Comparison of ENCODE assay signal across 8 cellular contexts in genomic region chr1:212608956-212609700, GRCh38. TPM values are rescaled to one million over a fixed set of nuclear protein-coding genes. Genes with fewer than 3 reads are reported as not detected.
A peak's percentile ranks its signal among the peaks of the same experiment; 100 is the strongest.
DNase-seq lines count a peak whose midpoint lies in the region; ATAC-seq and TF ChIP-seq lines count a peak whose summit lies in the region.

No MANE protein-coding gene starts in this region.

- BruUV-seq in MCF 10A (replicated peaks; lab: Mats Ljungman, UMichigan) = no TSS peak

- H3K36me3 ChIP-seq in CD4-positive, CD25-positive, alpha-beta regulatory T cell (ENCODE audit: control insufficient read depth, insufficient read depth, low read length) = no peaks in the 10 kb centered on the region
- H3K36me3 ChIP-seq in HUES6 (ENCODE audit: control insufficient read depth, insufficient read depth, low read length) = no peaks in the 10 kb centered on the region
- no peaks in the 10 kb centered on the region for H3K36me3 ChIP-seq in spleen

- TF ChIP-seq CTCF in MCF 10A (IDR thresholded peaks at IDR 0.05; ENCODE audit: unreplicated experiment) (peak; percentile 68), spleen (IDR thresholded peaks at IDR 0.05 in 8 of 11, conservative IDR thresholded peaks at IDR 0.05 in 3 of 11) (peak in 10 of 11 experiments; percentile 5 to 60 (median 44))

- WGBS in spleen, 5 donors = 0 to 1% (median 0%) methylated on average over 48 to 76 of the region's 76 CpGs

- CTCF ChIA-PET in MCF 10A (lab: Yijun Ruan, JAX) = interaction anchor here (0.5 to 5.2 kb wide), 23 partner anchors 10 to 429 kb away, joined by 3 to 40 read pairs (median 3); no protein-coding TSS in a partner anchor

- peaks cover 30% of the 10 kb centered on the region for H3K4me1 ChIP-seq in CD4-positive, CD25-positive, alpha-beta regulatory T cell (ENCODE audit: control insufficient read depth, insufficient read depth, low read length, poor library complexity, severe bottlenecking)
- H3K4me1 ChIP-seq in HUES6 (ENCODE audit: control insufficient read depth, insufficient read depth, low read length) (peaks cover 64% of the 10 kb centered on the region), spleen (peaks cover 14 to 55% (median 35%) of the 10 kb centered on the region in 6 donors)

- peaks cover 79% of the 10 kb centered on the region for H3K27me3 Mint-ChIP-seq in CD4-positive, CD25-positive, alpha-beta regulatory T cell
- H3K27me3 Mint-ChIP-seq in T-helper 17 cell (peaks cover 60% of the 10 kb centered on the region), MCF 10A (ENCODE audit: insufficient read depth, unreplicated experiment) (peaks cover 67% of the 10 kb centered on the region)

- H3K4me3 ChIP-seq in CD4-positive, CD25-positive, alpha-beta regulatory T cell (ENCODE audit: low read depth, low read length) = peak overlapping the region; percentile 53
- peak overlapping the region; percentile 90 for H3K4me3 ChIP-seq in HUES6 (ENCODE audit: low read depth, low read length)
- peak overlapping the region; percentile 62 to 92 (median 70) for H3K4me3 ChIP-seq in spleen

- H3K27me3 ChIP-seq in CD4-positive, CD25-positive, alpha-beta regulatory T cell (ENCODE audit: control insufficient read depth, insufficient read depth, low read length) = peaks cover 55% of the 10 kb centered on the region
- peaks cover 51% of the 10 kb centered on the region for H3K27me3 ChIP-seq in HUES6 (ENCODE audit: control insufficient read depth, insufficient read depth, low read length)
- peaks cover 5 to 72% (median 55%) of the 10 kb centered on the region in 7 donors for H3K27me3 ChIP-seq in spleen (replicated peaks in 1 of 7)

- no peaks in the 10 kb centered on the region for H3K9me3 ChIP-seq in CD4-positive, CD25-positive, alpha-beta regulatory T cell (ENCODE audit: control insufficient read depth in 2 of 2, low read length in 2 of 2)
- H3K9me3 ChIP-seq in HUES6 (ENCODE audit: control insufficient read depth, insufficient read depth, low read depth, low read length) = no peaks in the 10 kb centered on the region
- H3K9me3 ChIP-seq in T-helper 17 cell (ENCODE audit: control insufficient read depth, low read length, poor library complexity, severe bottlenecking) = no peaks in the 10 kb centered on the region
- no peaks in the 10 kb centered on the region for H3K9me3 ChIP-seq in spleen

- H3K4me3 Mint-ChIP-seq in CD4-positive, CD25-positive, alpha-beta regulatory T cell = peak overlapping the region; percentile 94 to 98 (median 96)
- H3K4me3 Mint-ChIP-seq in T-helper 17 cell = peak overlapping the region; percentile 94
- H3K4me3 Mint-ChIP-seq in MCF 10A (ENCODE audit: unreplicated experiment) = peak overlapping the region; percentile 72

- peak; percentile 8 to 12 for ATAC-seq in CD4-positive, CD25-positive, alpha-beta regulatory T cell (ENCODE audit: low read depth in 2 of 2)
- peak; percentile 11 for ATAC-seq in GM19452 (IDR thresholded peaks at IDR 0.05; ENCODE audit: unreplicated experiment)
- peak; percentile 22 for ATAC-seq in T-helper 17 cell

- no peak overlapping the region for H3K27ac ChIP-seq in CD4-positive, CD25-positive, alpha-beta regulatory T cell (ENCODE audit: insufficient read depth, low read length, poor library complexity, severe bottlenecking)
- peak overlapping the region; percentile 87; the same call in 1 of the 2 replicates for H3K27ac ChIP-seq in HUES6 (ENCODE audit: low read depth, low read length)
- H3K27ac ChIP-seq in spleen = peak overlapping the region; percentile 51 to 93 (median 89)

- POLR2A ChIA-PET in MCF 10A (lab: Yijun Ruan, JAX) = interaction anchor here (0.5 to 6.4 kb wide), 62 partner anchors 10 to 681 kb away, joined by 3 to 216 read pairs (median 5); partner anchors contain the start of genes DTL, FLVCR1, INTS7 and NENF

- peak; percentile 17 to 70 (median 55) for DNase-seq in CD4-positive, CD25-positive, alpha-beta regulatory T cell
- DNase-seq in T-helper 17 cell (peak; percentile 21 to 27 (median 23)), MCF 10A (ENCODE audit: unreplicated experiment) (peak; percentile 65), inferior parietal cortex (ENCODE audit: extremely low spot score) (peak; percentile 17), spleen (peak; percentile 88), NCI-H128 (lab: John Stamatoyannopoulos, UW; ENCODE audit: unreplicated experiment) (no peak)

- H3K9ac ChIP-seq in HUES6 (ENCODE audit: low read length) = peak overlapping the region; percentile 93

- TF ChIP-seq POLR2A in spleen (IDR thresholded peaks at IDR 0.05) = no peak

- peak overlapping the region in 2 of 3 donors; percentile 85 to 95 for H3K27ac Mint-ChIP-seq in CD4-positive, CD25-positive, alpha-beta regulatory T cell
- H3K27ac Mint-ChIP-seq in T-helper 17 cell (peak overlapping the region; percentile 90), MCF 10A (ENCODE audit: low read depth, unreplicated experiment) (peak overlapping the region; percentile 98)

- H3K36me3 Mint-ChIP-seq in CD4-positive, CD25-positive, alpha-beta regulatory T cell = no peaks in the 10 kb centered on the region
- H3K36me3 Mint-ChIP-seq in T-helper 17 cell (ENCODE audit: low read depth) (no peaks in the 10 kb centered on the region), MCF 10A (ENCODE audit: insufficient read depth, unreplicated experiment) (peaks cover 14% of the 10 kb centered on the region)

- peaks cover 0 to 38% (median 23%) of the 10 kb centered on the region in 4 donors for H3K4me1 Mint-ChIP-seq in CD4-positive, CD25-positive, alpha-beta regulatory T cell
- H3K4me1 Mint-ChIP-seq in T-helper 17 cell = peaks cover 23% of the 10 kb centered on the region
- H3K4me1 Mint-ChIP-seq in MCF 10A (ENCODE audit: insufficient read depth, unreplicated experiment) = peaks cover 37% of the 10 kb centered on the region

- intact Hi-C loops in MCF 10A (cut with micrococcal nuclease) (loop anchor here (1.0 to 10.0 kb wide), 9 partner anchors 13 to 574 kb away; partner anchors contain the start of genes DTL and INTS7), spleen (cut with DNase I; ENCODE audit: low total_unique reads) (loop anchor here (10.0 kb wide), 1 partner anchor 54 kb away; no protein-coding TSS in a partner anchor)

- H3K9me3 Mint-ChIP-seq in CD4-positive, CD25-positive, alpha-beta regulatory T cell = peaks cover 0 to 3% (median 0%) of the 10 kb centered on the region in 7 donors
- no peaks in the 10 kb centered on the region for H3K9me3 Mint-ChIP-seq in MCF 10A (ENCODE audit: unreplicated experiment)

RNA-seq across cellular contexts. Expression of gene ATF3, which starts 0.6 kb away (rescaled TPM):
- total RNA-seq in CD4-positive, CD25-positive, alpha-beta regulatory T cell = 53.7 TPM
- under 1 TPM in 2 of 4 donors, not detected in 2; 0.42 TPM for polyA plus RNA-seq in CD4-positive, CD25-positive, alpha-beta regulatory T cell
- total RNA-seq in T-helper 17 cell = 10 to 100 TPM; 53.0 to 72.5 TPM
- 85.3 and 114 TPM in 2 replicates for total RNA-seq in MCF 10A (2022)
- total RNA-seq in spleen = 10 to 100 TPM in 3 of 7 donors, 1 to 10 TPM in 4; 1.4 to 31.8 (median 8.3) TPM
- 10 to 100 TPM in 1 of 3 donors, 1 to 10 TPM in 2; 2.4 to 10.7 (median 4.5) TPM for polyA plus RNA-seq in spleen
